Comparison of ENCODE assay signal across 1 cellular context in genomic region chr7:106284516-106285050, GRCh38.
A peak's percentile ranks its signal among the peaks of the same experiment; 100 is the strongest.
TF ChIP-seq lines count a peak whose summit lies in the region.

TSS of gene NAMPT (minus strand) at chr7:106284983. CDS start at chr7:106284884, 99 bp downstream.

TF ChIP-seq in HepG2, 621 proteins besides CTCF, POLR2A, EP300 and RAD21 (continued from another document and continues in another):
- TF ChIP-seq, protein P1, sequence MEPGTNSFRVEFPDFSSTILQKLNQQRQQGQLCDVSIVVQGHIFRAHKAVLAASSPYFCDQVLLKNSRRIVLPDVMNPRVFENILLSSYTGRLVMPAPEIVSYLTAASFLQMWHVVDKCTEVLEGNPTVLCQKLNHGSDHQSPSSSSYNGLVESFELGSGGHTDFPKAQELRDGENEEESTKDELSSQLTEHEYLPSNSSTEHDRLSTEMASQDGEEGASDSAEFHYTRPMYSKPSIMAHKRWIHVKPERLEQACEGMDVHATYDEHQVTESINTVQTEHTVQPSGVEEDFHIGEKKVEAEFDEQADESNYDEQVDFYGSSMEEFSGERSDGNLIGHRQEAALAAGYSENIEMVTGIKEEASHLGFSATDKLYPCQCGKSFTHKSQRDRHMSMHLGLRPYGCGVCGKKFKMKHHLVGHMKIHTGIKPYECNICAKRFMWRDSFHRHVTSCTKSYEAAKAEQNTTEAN (CRISPR knock-in tag; conservative IDR thresholded peaks at IDR 0.05), result no peak
- TF ChIP-seq ZFP41 (CRISPR knock-in tag; IDR thresholded peaks at IDR 0.05; ENCODE audit: borderline replicate concordance), result no peak
- no peak for TF ChIP-seq ZNF670 (CRISPR knock-in tag; IDR thresholded peaks at IDR 0.05; ENCODE audit: borderline replicate concordance)
- TF ChIP-seq, protein P2, sequence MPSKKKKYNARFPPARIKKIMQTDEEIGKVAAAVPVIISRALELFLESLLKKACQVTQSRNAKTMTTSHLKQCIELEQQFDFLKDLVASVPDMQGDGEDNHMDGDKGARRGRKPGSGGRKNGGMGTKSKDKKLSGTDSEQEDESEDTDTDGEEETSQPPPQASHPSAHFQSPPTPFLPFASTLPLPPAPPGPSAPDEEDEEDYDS (CRISPR knock-in tag; IDR thresholded peaks at IDR 0.05), result peak; percentile 88
- TF ChIP-seq ZNF503 (CRISPR knock-in tag; IDR thresholded peaks at IDR 0.05), result 0 out of 2 replicates have a peak, but pooled peaks have one; percentile 13
- TF ChIP-seq, protein P3, sequence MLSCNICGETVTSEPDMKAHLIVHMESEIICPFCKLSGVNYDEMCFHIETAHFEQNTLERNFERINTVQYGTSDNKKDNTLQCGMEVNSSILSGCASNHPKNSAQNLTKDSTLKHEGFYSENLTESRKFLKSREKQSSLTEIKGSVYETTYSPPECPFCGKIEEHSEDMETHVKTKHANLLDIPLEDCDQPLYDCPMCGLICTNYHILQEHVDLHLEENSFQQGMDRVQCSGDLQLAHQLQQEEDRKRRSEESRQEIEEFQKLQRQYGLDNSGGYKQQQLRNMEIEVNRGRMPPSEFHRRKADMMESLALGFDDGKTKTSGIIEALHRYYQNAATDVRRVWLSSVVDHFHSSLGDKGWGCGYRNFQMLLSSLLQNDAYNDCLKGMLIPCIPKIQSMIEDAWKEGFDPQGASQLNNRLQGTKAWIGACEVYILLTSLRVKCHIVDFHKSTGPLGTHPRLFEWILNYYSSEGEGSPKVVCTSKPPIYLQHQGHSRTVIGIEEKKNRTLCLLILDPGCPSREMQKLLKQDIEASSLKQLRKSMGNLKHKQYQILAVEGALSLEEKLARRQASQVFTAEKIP (CRISPR knock-in tag; IDR thresholded peaks at IDR 0.05; ENCODE audit: borderline replicate concordance), result no peak
- TF ChIP-seq ZNF816 (CRISPR knock-in tag; IDR thresholded peaks at IDR 0.05; ENCODE audit: borderline replicate concordance), result no peak
- no peak for TF ChIP-seq PTBP1 (IDR thresholded peaks at IDR 0.05; ENCODE audit: low read depth, low read length, poor library complexity, severe bottlenecking)
- TF ChIP-seq, protein P4, sequence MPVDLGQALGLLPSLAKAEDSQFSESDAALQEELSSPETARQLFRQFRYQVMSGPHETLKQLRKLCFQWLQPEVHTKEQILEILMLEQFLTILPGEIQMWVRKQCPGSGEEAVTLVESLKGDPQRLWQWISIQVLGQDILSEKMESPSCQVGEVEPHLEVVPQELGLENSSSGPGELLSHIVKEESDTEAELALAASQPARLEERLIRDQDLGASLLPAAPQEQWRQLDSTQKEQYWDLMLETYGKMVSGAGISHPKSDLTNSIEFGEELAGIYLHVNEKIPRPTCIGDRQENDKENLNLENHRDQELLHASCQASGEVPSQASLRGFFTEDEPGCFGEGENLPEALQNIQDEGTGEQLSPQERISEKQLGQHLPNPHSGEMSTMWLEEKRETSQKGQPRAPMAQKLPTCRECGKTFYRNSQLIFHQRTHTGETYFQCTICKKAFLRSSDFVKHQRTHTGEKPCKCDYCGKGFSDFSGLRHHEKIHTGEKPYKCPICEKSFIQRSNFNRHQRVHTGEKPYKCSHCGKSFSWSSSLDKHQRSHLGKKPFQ (CRISPR knock-in tag; IDR thresholded peaks at IDR 0.05; ENCODE audit: insufficient replicate concordance), result no peak
- no peak for TF ChIP-seq ZHX1 (CRISPR knock-in tag; IDR thresholded peaks at IDR 0.05; ENCODE audit: low read depth)
- TF ChIP-seq, protein P5, sequence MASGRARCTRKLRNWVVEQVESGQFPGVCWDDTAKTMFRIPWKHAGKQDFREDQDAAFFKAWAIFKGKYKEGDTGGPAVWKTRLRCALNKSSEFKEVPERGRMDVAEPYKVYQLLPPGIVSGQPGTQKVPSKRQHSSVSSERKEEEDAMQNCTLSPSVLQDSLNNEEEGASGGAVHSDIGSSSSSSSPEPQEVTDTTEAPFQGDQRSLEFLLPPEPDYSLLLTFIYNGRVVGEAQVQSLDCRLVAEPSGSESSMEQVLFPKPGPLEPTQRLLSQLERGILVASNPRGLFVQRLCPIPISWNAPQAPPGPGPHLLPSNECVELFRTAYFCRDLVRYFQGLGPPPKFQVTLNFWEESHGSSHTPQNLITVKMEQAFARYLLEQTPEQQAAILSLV (CRISPR knock-in tag; IDR thresholded peaks at IDR 0.05; ENCODE audit: borderline replicate concordance), result no peak
- TF ChIP-seq WIZ (CRISPR knock-in tag; IDR thresholded peaks at IDR 0.05), result no peak
- no peak for TF ChIP-seq ZNF296 (CRISPR knock-in tag; conservative IDR thresholded peaks at IDR 0.05)
- TF ChIP-seq ZNF501 (CRISPR knock-in tag; IDR thresholded peaks at IDR 0.05), result no peak
- no peak for TF ChIP-seq NFATC3 (CRISPR knock-in tag; IDR thresholded peaks at IDR 0.05)
- TF ChIP-seq TOE1 (CRISPR knock-in tag; IDR thresholded peaks at IDR 0.05), result no peak
- TF ChIP-seq TCF7L2 (IDR thresholded peaks at IDR 0.05; ENCODE audit: low read depth, low read length), result no peak
- peak; percentile 51 for TF ChIP-seq ASH2L (IDR thresholded peaks at IDR 0.05; ENCODE audit: insufficient read length, low read depth, low read length)
- TF ChIP-seq ZNF639 (CRISPR knock-in tag; conservative IDR thresholded peaks at IDR 0.05), result no peak
- TF ChIP-seq, protein P6, sequence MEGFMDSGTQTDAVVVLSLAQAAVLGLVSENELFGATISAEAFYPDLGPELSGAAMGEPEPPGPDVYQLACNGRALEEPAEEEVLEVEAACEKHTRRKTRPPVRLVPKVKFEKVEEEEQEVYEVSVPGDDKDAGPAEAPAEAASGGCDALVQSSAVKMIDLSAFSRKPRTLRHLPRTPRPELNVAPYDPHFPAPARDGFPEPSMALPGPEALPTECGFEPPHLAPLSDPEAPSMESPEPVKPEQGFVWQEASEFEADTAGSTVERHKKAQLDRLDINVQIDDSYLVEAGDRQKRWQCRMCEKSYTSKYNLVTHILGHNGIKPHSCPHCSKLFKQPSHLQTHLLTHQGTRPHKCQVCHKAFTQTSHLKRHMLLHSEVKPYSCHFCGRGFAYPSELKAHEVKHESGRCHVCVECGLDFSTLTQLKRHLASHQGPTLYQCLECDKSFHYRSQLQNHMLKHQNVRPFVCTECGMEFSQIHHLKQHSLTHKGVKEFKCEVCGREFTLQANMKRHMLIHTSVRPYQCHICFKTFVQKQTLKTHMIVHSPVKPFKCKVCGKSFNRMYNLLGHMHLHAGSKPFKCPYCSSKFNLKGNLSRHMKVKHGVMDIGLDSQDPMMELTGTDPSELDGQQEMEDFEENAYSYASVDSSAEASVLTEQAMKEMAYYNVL (CRISPR knock-in tag; IDR thresholded peaks at IDR 0.05; ENCODE audit: borderline replicate concordance), result no peak
- TF ChIP-seq SRSF9 (IDR thresholded peaks at IDR 0.05; ENCODE audit: borderline replicate concordance, insufficient read depth, low read depth, low read length, poor library complexity, severe bottlenecking), result no peak
- TF ChIP-seq ZXDC (CRISPR knock-in tag; IDR thresholded peaks at IDR 0.05), result no peak
- peak; percentile 39; the same call in 1 of the 2 replicates for TF ChIP-seq PHF8 (CRISPR knock-in tag; IDR thresholded peaks at IDR 0.05)
- TF ChIP-seq SNAPC5 (CRISPR knock-in tag; IDR thresholded peaks at IDR 0.05; ENCODE audit: borderline replicate concordance), result no peak
- TF ChIP-seq ZNF558 (CRISPR knock-in tag; IDR thresholded peaks at IDR 0.05; ENCODE audit: borderline replicate concordance), result no peak
- no peak for TF ChIP-seq ZNF468 (CRISPR knock-in tag; IDR thresholded peaks at IDR 0.05)
- no peak for TF ChIP-seq ZNF883 (CRISPR knock-in tag; IDR thresholded peaks at IDR 0.05; ENCODE audit: not compliant biosample characterization)
- 0 out of 2 replicates have a peak, but pooled peaks have one; percentile 12 for TF ChIP-seq GMEB2 (CRISPR knock-in tag; IDR thresholded peaks at IDR 0.05; ENCODE audit: low read depth)
- TF ChIP-seq, protein P7, sequence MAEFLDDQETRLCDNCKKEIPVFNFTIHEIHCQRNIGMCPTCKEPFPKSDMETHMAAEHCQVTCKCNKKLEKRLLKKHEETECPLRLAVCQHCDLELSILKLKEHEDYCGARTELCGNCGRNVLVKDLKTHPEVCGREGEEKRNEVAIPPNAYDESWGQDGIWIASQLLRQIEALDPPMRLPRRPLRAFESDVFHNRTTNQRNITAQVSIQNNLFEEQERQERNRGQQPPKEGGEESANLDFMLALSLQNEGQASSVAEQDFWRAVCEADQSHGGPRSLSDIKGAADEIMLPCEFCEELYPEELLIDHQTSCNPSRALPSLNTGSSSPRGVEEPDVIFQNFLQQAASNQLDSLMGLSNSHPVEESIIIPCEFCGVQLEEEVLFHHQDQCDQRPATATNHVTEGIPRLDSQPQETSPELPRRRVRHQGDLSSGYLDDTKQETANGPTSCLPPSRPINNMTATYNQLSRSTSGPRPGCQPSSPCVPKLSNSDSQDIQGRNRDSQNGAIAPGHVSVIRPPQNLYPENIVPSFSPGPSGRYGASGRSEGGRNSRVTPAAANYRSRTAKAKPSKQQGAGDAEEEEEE (CRISPR knock-in tag; IDR thresholded peaks at IDR 0.05; ENCODE audit: borderline replicate concordance), result no peak
- no peak for TF ChIP-seq KDM6A (CRISPR knock-in tag; IDR thresholded peaks at IDR 0.05; ENCODE audit: low read depth)
- no peak for TF ChIP-seq CBFB (CRISPR knock-in tag; IDR thresholded peaks at IDR 0.05)
- TF ChIP-seq RELA (CRISPR knock-in tag; IDR thresholded peaks at IDR 0.05), result 0 out of 2 replicates have a peak, but pooled peaks have one; percentile 13
- TF ChIP-seq ZNF878 (CRISPR knock-in tag; IDR thresholded peaks at IDR 0.05), result no peak
